23 cellular contexts compared by ENCODE assay signal in genomic region chr17:81458628-81459027, GRCh38.
"Had no signal": no experiment of that assay in that cellular context is flagged by ENCODE, and none has a peak within 500 bp of the region (broad histone marks: within the 10 kb centered on the region; RNA-seq: fewer than 3 reads in every experiment).

No MANE protein-coding gene starts in this region.

- H3K36me3 ChIP-seq: breast epithelium had no signal

- ATAC-seq: activated CD4-positive, alpha-beta T cell treated with anti-CD3 and anti-CD28 coated beads for 36 hours; activated T-cell treated with anti-CD3 and anti-CD28 coated beads, Interleukin-2, amount 50 U/mL, for 72 hours; T-helper 17 cell had no signal

- H3K4me1 ChIP-seq: breast epithelium had no signal

- H3K27me3 ChIP-seq: adrenal gland, breast epithelium had no signal

- H3K4me3 ChIP-seq: adrenal gland, breast epithelium had no signal

- H3K9me3 ChIP-seq: adrenal gland, breast epithelium had no signal

- DNase-seq: activated CD4-positive, alpha-beta memory T cell treated with anti-CD3 and anti-CD28 coated beads, Interleukin-2, amount 10 ng/mL, durations not matched to agents 7 days and 5 days; activated CD4-positive, alpha-beta T cell treated with anti-CD3 and anti-CD28 coated beads for 36 hours; activated CD4-positive, alpha-beta T cell treated with anti-CD3 and anti-CD28 coated beads, Interleukin-2, amount 50 U/mL, for 1 hour; activated CD8-positive, alpha-beta memory T cell treated with anti-CD3 and anti-CD28 coated beads, Interleukin-2, amount 50 U/mL, for 4 hours; activated naive CD4-positive, alpha-beta T cell treated with anti-CD3 and anti-CD28 coated beads, Interleukin-2, amount 50 U/mL, for 16 hours; activated naive CD8-positive, alpha-beta T cell treated with anti-CD3 and anti-CD28 coated beads, Interleukin-2, amount 10 ng/mL, durations not matched to agents 7 days and 5 days; activated T-cell treated with anti-CD3 and anti-CD28 coated beads, Interleukin-2, amount 50 U/mL, for 72 hours; aorta; KG1; MM.1S; NCI-H1105 treated with DMSO at 0.1 percent for 48 hours; NCI-H1436 treated with DMSO at 0.1 percent for 48 hours; NCI-H187; NCI-H2081; NCI-H510A treated with DMSO at 0.1 percent for 48 hours; NCI-H69; NK-92 treated with Interleukin-12 subunit alpha and Interleukin-12 subunit beta, amount 100 ng/mL, for 24 hours; SHP77 treated with DMSO at 0.1 percent for 48 hours; T-helper 17 cell; T1000; WERI-Rb-1 had no signal

- H3K27ac ChIP-seq: breast epithelium, WERI-Rb-1 had no signal
